In the genomic region with DNA sequence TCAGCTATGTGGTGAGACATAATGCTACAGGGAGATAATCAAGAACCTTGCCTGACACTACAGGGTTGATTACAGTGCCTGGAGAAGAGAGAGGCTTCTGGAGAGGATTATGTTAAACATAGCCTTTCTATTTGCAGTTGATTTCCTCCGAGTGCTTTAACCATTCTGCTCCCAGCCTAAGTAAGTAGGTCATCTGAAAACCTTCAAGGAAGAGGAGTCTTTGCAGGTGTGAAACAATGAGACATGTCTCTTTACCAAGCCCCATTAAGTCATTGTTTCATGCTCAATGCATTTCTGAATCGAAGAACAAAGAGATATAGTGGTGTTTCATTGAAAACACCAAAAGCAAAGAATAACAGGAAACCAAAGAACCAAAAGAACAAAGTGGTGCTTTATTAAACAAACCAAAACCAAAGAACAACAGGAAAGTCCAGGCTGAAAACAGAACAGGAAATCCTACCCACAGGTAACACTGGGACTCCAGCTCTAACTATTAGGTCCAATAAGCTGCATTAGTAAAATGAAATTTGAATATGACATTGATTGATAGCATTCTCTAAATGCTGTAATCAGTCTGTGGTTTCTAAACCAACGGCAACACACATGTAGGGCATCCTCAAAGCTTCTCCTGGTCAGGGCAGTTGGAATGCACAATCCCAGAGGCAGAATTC, we compare ENCODE assay signal across 8 cellular contexts.
DNase-seq lines count a peak whose midpoint lies in the region; ATAC-seq, FAIRE-seq and TF ChIP-seq lines count a peak whose summit lies in the region.

No MANE protein-coding gene starts in this region.

- peaks cover 4% of the 10 kb centered on the region for H3K9me3 Mint-ChIP-seq in activated CD4-positive, alpha-beta memory T cell treated with anti-CD3 and anti-CD28 coated beads, Interleukin-2, amount 10 ng/mL, durations not matched to agents 7 days and 5 days
- H3K9me3 Mint-ChIP-seq in activated CD4-positive, alpha-beta memory T cell treated with anti-CD3 and anti-CD28 coated beads for 36 hours = no peaks in the 10 kb centered on the region

- H3K4me3 Mint-ChIP-seq in activated CD4-positive, alpha-beta memory T cell treated with anti-CD3 and anti-CD28 coated beads, Interleukin-2, amount 10 ng/mL, durations not matched to agents 7 days and 5 days = no peak overlapping the region
- no peak overlapping the region for H3K4me3 Mint-ChIP-seq in activated CD4-positive, alpha-beta memory T cell treated with anti-CD3 and anti-CD28 coated beads for 36 hours

- RAD21 ChIA-PET in GM12878 (lab: Charles Lee; ENCODE audit: unreplicated experiment) = no interaction called here

- no peak for TF ChIP-seq CTCF in GM12878 (IDR thresholded peaks at IDR 0.05 in 2 of 3, conservative IDR thresholded peaks at IDR 0.05 in 1 of 3; ENCODE audit: control insufficient read depth in 2 of 3, extremely low read depth in 1 of 3, insufficient read depth in 1 of 3, low read depth in 3 of 3, low read length in 3 of 3)
- TF ChIP-seq CTCF in foreskin fibroblast (IDR thresholded peaks at IDR 0.05; ENCODE audit: low read depth, low read length) = no peak

- H3K27ac ChIP-seq in GM12878 (ENCODE audit: control insufficient read depth, insufficient read depth) (no peak overlapping the region), subcutaneous abdominal adipose tissue (ENCODE audit: low read depth, low read length) (peak overlapping the region; percentile 1)

- DNase-seq in activated CD4-positive, alpha-beta memory T cell treated with anti-CD3 and anti-CD28 coated beads, Interleukin-2, amount 10 ng/mL, durations not matched to agents 7 days and 5 days = no peak
- no peak for DNase-seq in activated CD4-positive, alpha-beta memory T cell treated with anti-CD3 and anti-CD28 coated beads for 36 hours
- DNase-seq in GM12878 (ENCODE audit: low read depth, low spot score) = peak; percentile 27
- DNase-seq in foreskin fibroblast = no peak
- DNase-seq in GM12892 (ENCODE audit: insufficient read length) = no peak
- no peak for DNase-seq in mesenteric fat pad (ENCODE audit: low spot score)

- H3K27me3 ChIP-seq in GM12878 (replicated peaks in 1 of 2; ENCODE audit: control insufficient read depth in 2 of 2, insufficient read depth in 2 of 2, low read length in 1 of 2) = no peaks in the 10 kb centered on the region
- no peaks in the 10 kb centered on the region for H3K27me3 ChIP-seq in subcutaneous abdominal adipose tissue (ENCODE audit: control insufficient read depth in 5 of 5, insufficient read depth in 4 of 5, low read length in 5 of 5)

- H4K20me1 ChIP-seq in GM12878 (ENCODE audit: control insufficient read depth, insufficient read depth) = no peaks in the 10 kb centered on the region

- no peaks in the 10 kb centered on the region for H3K27me3 Mint-ChIP-seq in activated CD4-positive, alpha-beta memory T cell treated with anti-CD3 and anti-CD28 coated beads, Interleukin-2, amount 10 ng/mL, durations not matched to agents 7 days and 5 days
- H3K27me3 Mint-ChIP-seq in activated CD4-positive, alpha-beta memory T cell treated with anti-CD3 and anti-CD28 coated beads for 36 hours = no peaks in the 10 kb centered on the region

- SMC1A ChIA-PET in GM12878 (lab: Charles Lee; ENCODE audit: uncharacterized antibody, unreplicated experiment) = no interaction called here

- no peak for TF ChIP-seq RAD21 in GM12878 (IDR thresholded peaks at IDR 0.05; ENCODE audit: insufficient read depth, low read depth, low read length)

- CTCF ChIA-PET in activated CD4-positive, alpha-beta memory T cell treated with anti-CD3 and anti-CD28 coated beads, Interleukin-2, amount 10 ng/mL, durations not matched to agents 7 days and 5 days (lab: Charles Lee) = no interaction called here
- CTCF ChIA-PET in activated CD4-positive, alpha-beta memory T cell treated with anti-CD3 and anti-CD28 coated beads for 36 hours (lab: Charles Lee) = no interaction called here
- CTCF ChIA-PET in GM12878 (lab: Yijun Ruan, JAX) = no interaction called here

- H2AFZ ChIP-seq in GM12878 (ENCODE audit: control insufficient read depth, low read depth, low read length) = no peak overlapping the region

- intact Hi-C loops in activated CD4-positive, alpha-beta memory T cell treated with anti-CD3 and anti-CD28 coated beads for 36 hours (cut with micrococcal nuclease) = no loop called here
- intact Hi-C loops in GM12878 (cut with micrococcal nuclease; ENCODE audit: unreplicated experiment) = no loop called here

- no peaks in the 10 kb centered on the region for H3K36me3 Mint-ChIP-seq in activated CD4-positive, alpha-beta memory T cell treated with anti-CD3 and anti-CD28 coated beads, Interleukin-2, amount 10 ng/mL, durations not matched to agents 7 days and 5 days (ENCODE audit: low read depth)
- H3K36me3 Mint-ChIP-seq in activated CD4-positive, alpha-beta memory T cell treated with anti-CD3 and anti-CD28 coated beads for 36 hours = no peaks in the 10 kb centered on the region

- peaks cover 14% of the 10 kb centered on the region for H3K4me1 Mint-ChIP-seq in activated CD4-positive, alpha-beta memory T cell treated with anti-CD3 and anti-CD28 coated beads, Interleukin-2, amount 10 ng/mL, durations not matched to agents 7 days and 5 days
- H3K4me1 Mint-ChIP-seq in activated CD4-positive, alpha-beta memory T cell treated with anti-CD3 and anti-CD28 coated beads for 36 hours (ENCODE audit: low read depth) = peaks cover 11% of the 10 kb centered on the region

- TF ChIP-seq POLR2A in GM12878 (IDR thresholded peaks at IDR 0.05; ENCODE audit: low read depth, low read length) (no peak), GM12892 (IDR thresholded peaks at IDR 0.05; ENCODE audit: low read depth, low read length) (no peak)

- H3K79me2 ChIP-seq in GM12878 (ENCODE audit: control insufficient read depth, insufficient read depth, low read length) = no peaks in the 10 kb centered on the region

- no peak overlapping the region for H3K9ac ChIP-seq in GM12878 (ENCODE audit: control insufficient read depth, insufficient read depth, low read length)
- no peak overlapping the region for H3K9ac ChIP-seq in subcutaneous abdominal adipose tissue (ENCODE audit: low read length in 5 of 5)

- no TSS peak for BruUV-seq in GM12878 (replicated peaks; lab: Mats Ljungman, UMichigan)

- H3K36me3 ChIP-seq in GM12878 (ENCODE audit: control insufficient read depth in 2 of 2, insufficient read depth in 2 of 2, low read length in 1 of 2) = no peaks in the 10 kb centered on the region
- no peaks in the 10 kb centered on the region for H3K36me3 ChIP-seq in subcutaneous abdominal adipose tissue (ENCODE audit: control insufficient read depth in 5 of 5, insufficient read depth in 5 of 5, low read length in 5 of 5)

- in situ Hi-C loops in GM12878 (cut with MboI) = no loop called here

- H3K4me3 ChIP-seq in GM12878 = no peak overlapping the region
- no peak overlapping the region for H3K4me3 ChIP-seq in subcutaneous abdominal adipose tissue (ENCODE audit: low read depth in 1 of 5, low read length in 5 of 5)
- H3K4me3 ChIP-seq in foreskin fibroblast (ENCODE audit: low read depth in 1 of 2, low read length in 2 of 2) = no peak overlapping the region

- POLR2A ChIA-PET in activated CD4-positive, alpha-beta memory T cell treated with anti-CD3 and anti-CD28 coated beads, Interleukin-2, amount 10 ng/mL, durations not matched to agents 7 days and 5 days (lab: Charles Lee) = no interaction called here
- POLR2A ChIA-PET in activated CD4-positive, alpha-beta memory T cell treated with anti-CD3 and anti-CD28 coated beads for 36 hours (lab: Charles Lee) = no interaction called here
- POLR2A ChIA-PET in GM12878 (lab: Charles Lee) = no interaction called here

- H3K4me2 ChIP-seq in GM12878 (ENCODE audit: control insufficient read depth, insufficient read depth) = no peak overlapping the region

- 0% methylated on average over 3 of the region's 3 CpGs for WGBS in GM12878 (ENCODE audit: insufficient coverage, insufficient replicate concordance, low lambda C conversion rate, missing lambda C conversion rate)

- peak; percentile 79 for ATAC-seq in HG03469 (IDR thresholded peaks at IDR 0.05; ENCODE audit: unreplicated experiment)
- ATAC-seq in GM12878 = peak; percentile 47

- H3K4me1 ChIP-seq in GM12878 (ENCODE audit: control insufficient read depth, insufficient read depth, low read length) = no peaks in the 10 kb centered on the region
- H3K4me1 ChIP-seq in subcutaneous abdominal adipose tissue (ENCODE audit: control insufficient read depth in 5 of 5, insufficient read depth in 5 of 5, low read length in 5 of 5) = peaks cover 0 to 20% (median 4%) of the 10 kb centered on the region in 5 donors

- peak in 1 of 2 experiments; percentile 47; a peak in 1 of 4 replicates for TF ChIP-seq EP300 in GM12878 (IDR thresholded peaks at IDR 0.05; ENCODE audit: borderline replicate concordance in 1 of 2, control insufficient read depth in 1 of 2, low read depth in 2 of 2, low read length in 2 of 2)

- H3K9me3 ChIP-seq in GM12878 (replicated peaks; ENCODE audit: control insufficient read depth, insufficient read depth, low read length) = no peaks in the 10 kb centered on the region; the same call in 2 of the 3 replicates
- H3K9me3 ChIP-seq in subcutaneous abdominal adipose tissue (ENCODE audit: control insufficient read depth in 5 of 5, low read length in 5 of 5) = no peaks in the 10 kb centered on the region

- peak overlapping the region; percentile 65 for H3K27ac Mint-ChIP-seq in activated CD4-positive, alpha-beta memory T cell treated with anti-CD3 and anti-CD28 coated beads, Interleukin-2, amount 10 ng/mL, durations not matched to agents 7 days and 5 days
- no peak overlapping the region for H3K27ac Mint-ChIP-seq in activated CD4-positive, alpha-beta memory T cell treated with anti-CD3 and anti-CD28 coated beads for 36 hours

- FAIRE-seq in GM12878 (lab: Jason Lieb, UNC) (no peak), GM12892 (lab: Jason Lieb, UNC) (no peak)

TF ChIP-seq in GM12878, 131 proteins besides CTCF, POLR2A, EP300 and RAD21 (continues in another document):
- TF ChIP-seq MTA2 (IDR thresholded peaks at IDR 0.05; ENCODE audit: low read depth) = peak; percentile 58
- no peak for TF ChIP-seq LARP7 (IDR thresholded peaks at IDR 0.05)
- TF ChIP-seq, protein P1, sequence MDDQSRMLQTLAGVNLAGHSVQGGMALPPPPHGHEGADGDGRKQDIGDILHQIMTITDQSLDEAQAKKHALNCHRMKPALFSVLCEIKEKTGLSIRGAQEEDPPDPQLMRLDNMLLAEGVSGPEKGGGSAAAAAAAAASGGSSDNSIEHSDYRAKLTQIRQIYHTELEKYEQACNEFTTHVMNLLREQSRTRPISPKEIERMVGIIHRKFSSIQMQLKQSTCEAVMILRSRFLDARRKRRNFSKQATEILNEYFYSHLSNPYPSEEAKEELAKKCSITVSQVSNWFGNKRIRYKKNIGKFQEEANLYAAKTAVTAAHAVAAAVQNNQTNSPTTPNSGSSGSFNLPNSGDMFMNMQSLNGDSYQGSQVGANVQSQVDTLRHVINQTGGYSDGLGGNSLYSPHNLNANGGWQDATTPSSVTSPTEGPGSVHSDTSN (IDR thresholded peaks at IDR 0.05; ENCODE audit: insufficient replicate concordance, low read depth, low read length) = peak; percentile 64
- TF ChIP-seq IKZF2 (IDR thresholded peaks at IDR 0.05) = peak in 1 of 2 experiments; percentile 25; a peak in 1 of 4 replicates
- peak; percentile 26; the same call in 1 of the 2 replicates for TF ChIP-seq DPF2 (IDR thresholded peaks at IDR 0.05)
- TF ChIP-seq NRF1 (conservative IDR thresholded peaks at IDR 0.05; ENCODE audit: low read depth, low read length) = no peak
- peak; percentile 77 for TF ChIP-seq RUNX3 (IDR thresholded peaks at IDR 0.05; ENCODE audit: low read length)
